ENCODE assay signal across 20 cellular contexts in genomic region chr1:151402764-151403163, GRCh38. TPM values are rescaled to one million over a fixed set of nuclear protein-coding genes. Genes with fewer than 3 reads are reported as not detected.
A peak's percentile ranks its signal among the peaks of the same experiment; 100 is the strongest.
DNase-seq lines count a peak whose midpoint lies in the region; TF ChIP-seq lines count a peak whose summit lies in the region.
"Had no signal": no experiment of that assay in that cellular context is flagged by ENCODE, and none has a peak within 500 bp of the region (broad histone marks: within the 10 kb centered on the region; RNA-seq: fewer than 3 reads in every experiment).

No MANE protein-coding gene starts in this region.

- H3F3A ChIP-seq in smooth muscle cell (ENCODE audit: low read depth), result peaks cover 42% of the 10 kb centered on the region

- H3K9me3 ChIP-seq in mammary epithelial cell (replicated peaks; ENCODE audit: insufficient read depth, low read length) (no peaks in the 10 kb centered on the region), smooth muscle cell (replicated peaks; ENCODE audit: low read depth) (no peaks in the 10 kb centered on the region), prostate gland (no peaks in the 10 kb centered on the region)
- H3K9me3 ChIP-seq: colonic mucosa, uterus had no signal

- H3K36me3 ChIP-seq in mammary epithelial cell (ENCODE audit: insufficient read depth, low read length) (peaks cover 32% of the 10 kb centered on the region), smooth muscle cell (ENCODE audit: low read depth) (no peaks in the 10 kb centered on the region), prostate gland (peaks cover 12 to 25% of the 10 kb centered on the region in 2 donors)
- H3K36me3 ChIP-seq: uterus had no signal

- H3K27me3 Mint-ChIP-seq in MCF 10A (ENCODE audit: insufficient read depth, unreplicated experiment), result no peaks in the 10 kb centered on the region
- H3K27me3 Mint-ChIP-seq in activated CD4-positive, alpha-beta memory T cell treated with anti-CD3 and anti-CD28 coated beads for 36 hours, result no peaks in the 10 kb centered on the region
- H3K27me3 Mint-ChIP-seq: T-cell had no signal

- no peaks in the 10 kb centered on the region for H3K9me3 Mint-ChIP-seq in MCF 10A (ENCODE audit: unreplicated experiment)
- no peaks in the 10 kb centered on the region for H3K9me3 Mint-ChIP-seq in activated CD4-positive, alpha-beta memory T cell treated with anti-CD3 and anti-CD28 coated beads for 36 hours
- H3K9me3 Mint-ChIP-seq: T-cell had no signal

- CTCF ChIA-PET in MCF 10A (lab: Yijun Ruan, JAX), result interaction anchor here (0.6 to 1.4 kb wide), 11 partner anchors 14 to 453 kb away, joined by 3 to 10 read pairs (median 4); no protein-coding TSS in a partner anchor
- CTCF ChIA-PET in mammary epithelial cell (lab: Charles Lee; ENCODE audit: low non-redundant PET), result no interaction called here
- CTCF ChIA-PET in activated CD4-positive, alpha-beta memory T cell treated with anti-CD3 and anti-CD28 coated beads for 36 hours (lab: Charles Lee), result interaction anchor here (0.8 to 2.3 kb wide), 3 partner anchors 10 to 102 kb away, joined by 3 to 10 read pairs (median 3); no protein-coding TSS in a partner anchor

- POLR2A ChIA-PET in MCF 10A (lab: Yijun Ruan, JAX), result interaction anchor here (0.6 to 5.7 kb wide), 12 partner anchors 9 to 121 kb away, joined by 3 to 46 read pairs (median 4); partner anchors contain the start of genes PI4KB, SELENBP1 and ZNF687
- POLR2A ChIA-PET in activated CD4-positive, alpha-beta memory T cell treated with anti-CD3 and anti-CD28 coated beads for 36 hours (lab: Charles Lee), result no interaction called here

- H3K4me1 Mint-ChIP-seq in MCF 10A (ENCODE audit: insufficient read depth, unreplicated experiment), result peaks cover 20% of the 10 kb centered on the region
- H3K4me1 Mint-ChIP-seq in activated CD4-positive, alpha-beta memory T cell treated with anti-CD3 and anti-CD28 coated beads for 36 hours (ENCODE audit: low read depth), result peaks cover 29% of the 10 kb centered on the region

- in situ Hi-C loops in mammary epithelial cell (cut with MboI; ENCODE audit: low sequenced_read_pairs in 2 of 2), result no loop called here

- H3K4me1 ChIP-seq in mammary epithelial cell (ENCODE audit: insufficient read depth, low read length) (peaks cover 13% of the 10 kb centered on the region), smooth muscle cell (ENCODE audit: low read depth) (peaks cover 9% of the 10 kb centered on the region), prostate gland (replicated peaks) (peaks cover 7% of the 10 kb centered on the region)

- H3K27ac ChIP-seq in mammary epithelial cell (ENCODE audit: insufficient read depth, low read depth, low read length) (no peak overlapping the region), smooth muscle cell (ENCODE audit: low read depth) (peak overlapping the region; percentile 89), prostate gland (no peak overlapping the region)
- H3K27ac ChIP-seq: colonic mucosa, uterus had no signal

- H3K9ac ChIP-seq in mammary epithelial cell (ENCODE audit: insufficient read depth, low read length) (no peak overlapping the region), smooth muscle cell (ENCODE audit: low read depth) (no peak overlapping the region)

- no peak for TF ChIP-seq CTCF in MCF 10A (IDR thresholded peaks at IDR 0.05; ENCODE audit: unreplicated experiment)
- TF ChIP-seq CTCF in mammary epithelial cell (conservative IDR thresholded peaks at IDR 0.05 in 1 of 2, IDR thresholded peaks at IDR 0.05 in 1 of 2; ENCODE audit: extremely low read depth in 1 of 2, insufficient read depth in 1 of 2, low read depth in 1 of 2, low read length in 2 of 2), result no peak
- TF ChIP-seq CTCF in smooth muscle cell (IDR thresholded peaks at IDR 0.05; ENCODE audit: borderline replicate concordance, insufficient read depth, poor library complexity, severe bottlenecking), result no peak
- no peak for TF ChIP-seq CTCF in prostate gland (IDR thresholded peaks at IDR 0.05)

- H3K27ac Mint-ChIP-seq in MCF 10A (ENCODE audit: low read depth, unreplicated experiment), result peak overlapping the region; percentile 39
- peak overlapping the region; percentile 6 for H3K27ac Mint-ChIP-seq in activated CD4-positive, alpha-beta memory T cell treated with anti-CD3 and anti-CD28 coated beads for 36 hours

- WGBS in mammary epithelial cell (ENCODE audit: low coverage, missing lambda C conversion rate), result 71% methylated on average over 2 of the region's 2 CpGs
- WGBS in smooth muscle cell (ENCODE audit: low lambda C conversion rate), result 85% methylated on average over 2 of the region's 2 CpGs
- WGBS in prostate gland, result 72% methylated on average over 2 of the region's 2 CpGs

- H3K79me2 ChIP-seq in mammary epithelial cell (ENCODE audit: insufficient read depth, low read length) (peaks cover 27% of the 10 kb centered on the region), smooth muscle cell (ENCODE audit: low read depth) (peaks cover 15% of the 10 kb centered on the region)

- BruUV-seq in MCF 10A (replicated peaks; lab: Mats Ljungman, UMichigan) (no TSS peak), mammary epithelial cell (replicated peaks; lab: Mats Ljungman, UMichigan) (no TSS peak)

- H2AFZ ChIP-seq in mammary epithelial cell (ENCODE audit: low read depth, low read length), result no peak overlapping the region
- H2AFZ ChIP-seq in smooth muscle cell (ENCODE audit: low read depth), result no peak overlapping the region

- DNase-seq in MCF 10A (ENCODE audit: unreplicated experiment) (no peak), mammary epithelial cell (no peak), erythroblast (lab: John Stamatoyannopoulos, UW) (no peak), smooth muscle cell (lab: John Stamatoyannopoulos, UW; ENCODE audit: unreplicated experiment) (no peak), prostate gland (ENCODE audit: low spot score) (no peak), NCI-H446 (lab: John Stamatoyannopoulos, UW) (no peak), COR-L47 (lab: John Stamatoyannopoulos, UW) (no peak)
- no peak for DNase-seq in activated CD4-positive, alpha-beta memory T cell treated with anti-CD3 and anti-CD28 coated beads for 36 hours
- DNase-seq: activated gamma-delta T cell treated with Interleukin-2 at 50 U/mL for 16 hours; colonic mucosa; foreskin melanocyte; KG1; midbrain; NCI-H1048; NCI-H2081 treated with DMSO at 0.1 percent for 48 hours; NCI-H526 treated with DMSO at 0.1 percent for 48 hours; Right ventricle myocardium superior; stimulated activated CD4-positive, alpha-beta T cell treated with anti-CD3 and anti-CD28 coated beads, Interleukin-2, amount 100 ng/mL, for 24 hours; T-cell; uterus had no signal

- no peaks in the 10 kb centered on the region for H4K20me1 ChIP-seq in mammary epithelial cell (ENCODE audit: insufficient read depth, low read length)
- H4K20me1 ChIP-seq in smooth muscle cell (ENCODE audit: low read depth), result peaks cover 29% of the 10 kb centered on the region

- H3K27me3 ChIP-seq in mammary epithelial cell (ENCODE audit: insufficient read depth, low read length), result no peaks in the 10 kb centered on the region
- no peaks in the 10 kb centered on the region for H3K27me3 ChIP-seq in smooth muscle cell (ENCODE audit: low read depth)
- H3K27me3 ChIP-seq in prostate gland (replicated peaks; ENCODE audit: insufficient read depth), result no peaks in the 10 kb centered on the region
- H3K27me3 ChIP-seq: colonic mucosa, uterus had no signal

- TF ChIP-seq POLR2A in erythroblast (IDR thresholded peaks at IDR 0.05; ENCODE audit: low read length) (peak; percentile 10), prostate gland (IDR thresholded peaks at IDR 0.05) (no peak)

- H3K4me3 ChIP-seq in mammary epithelial cell (replicated peaks in 1 of 3; ENCODE audit: insufficient read depth in 1 of 3, low read depth in 2 of 3, low read length in 3 of 3) (no peak overlapping the region), smooth muscle cell (no peak overlapping the region), prostate gland (no peak overlapping the region)
- H3K4me3 ChIP-seq: colonic mucosa, uterus had no signal

- no peak overlapping the region for H3K4me3 Mint-ChIP-seq in MCF 10A (ENCODE audit: unreplicated experiment)
- H3K4me3 Mint-ChIP-seq in activated CD4-positive, alpha-beta memory T cell treated with anti-CD3 and anti-CD28 coated beads for 36 hours, result no peak overlapping the region

- dilution Hi-C loops in mammary epithelial cell (cut with HindIII; ENCODE audit: low sequenced_read_pairs), result loop anchor here (10.0 kb wide), 1 partner anchor 48 kb away; no protein-coding TSS in a partner anchor

- no peak overlapping the region for H3K4me2 ChIP-seq in mammary epithelial cell (ENCODE audit: insufficient read depth, low read depth, low read length)
- no peak overlapping the region for H3K4me2 ChIP-seq in smooth muscle cell

- peaks cover 86% of the 10 kb centered on the region for H3K36me3 Mint-ChIP-seq in MCF 10A (ENCODE audit: insufficient read depth, unreplicated experiment)
- peaks cover 51% of the 10 kb centered on the region for H3K36me3 Mint-ChIP-seq in activated CD4-positive, alpha-beta memory T cell treated with anti-CD3 and anti-CD28 coated beads for 36 hours

- intact Hi-C loops in MCF 10A (cut with micrococcal nuclease), result no loop called here
- intact Hi-C loops in mammary epithelial cell (cut with micrococcal nuclease), result no loop called here
- intact Hi-C loops in activated CD4-positive, alpha-beta memory T cell treated with anti-CD3 and anti-CD28 coated beads for 36 hours (cut with micrococcal nuclease), result no loop called here
- intact Hi-C loops in prostate gland (cut with DNase I), result loop anchor here (5.0 kb wide), 1 partner anchor 120 kb away; the partner anchor contains the start of gene ZNF687

RNA-seq across cellular contexts. Expression of gene PSMB4, which starts 3.4 kb away (rescaled TPM):
- total RNA-seq in MCF 10A (2022), result 281 and 320 TPM in 2 replicates
- 100 to 1,000 TPM; 239 to 352 TPM for total RNA-seq in mammary epithelial cell
- polyA plus RNA-seq in mammary epithelial cell, result 412 TPM
- 418 TPM for polyA minus RNA-seq in mammary epithelial cell
- total RNA-seq in activated CD4-positive, alpha-beta memory T cell treated with anti-CD3 and anti-CD28 coated beads for 36 hours, result 100 to 1,000 TPM; 352 to 355 TPM
- 308 and 316 TPM in 2 replicates for total RNA-seq in smooth muscle cell
- 88.6 and 94.1 TPM in 2 replicates for polyA plus RNA-seq in smooth muscle cell
- total RNA-seq in prostate gland, result 100 to 1,000 TPM; 229 to 275 TPM

RNA-seq across cellular contexts. Expression of gene SELENBP1, which starts 30.3 kb away (rescaled TPM):
- total RNA-seq in MCF 10A (2022) (8.2 and 11.6 TPM in 2 replicates), mammary epithelial cell (1 to 10 TPM in 1 of 2 donors, not detected in 1; 2.8 TPM), smooth muscle cell (22.0 and 26.7 TPM in 2 replicates), prostate gland (100 to 1,000 TPM; 104 to 108 TPM)
- polyA plus RNA-seq in mammary epithelial cell (not detected), smooth muscle cell (28.8 and 40.2 TPM in 2 replicates)
- not detected for polyA minus RNA-seq in mammary epithelial cell
- not detected for total RNA-seq in activated CD4-positive, alpha-beta memory T cell treated with anti-CD3 and anti-CD28 coated beads for 36 hours

RNA-seq across cellular contexts. Expression of gene RFX5, which starts 55.7 kb away (rescaled TPM):
- total RNA-seq in MCF 10A (2022) (19.2 and 26.5 TPM in 2 replicates), mammary epithelial cell (10 to 100 TPM; 45.5 to 45.9 TPM), smooth muscle cell (22.7 and 53.0 TPM in 2 replicates), prostate gland (10 to 100 TPM; 25.5 to 27.2 TPM)
- polyA plus RNA-seq in mammary epithelial cell (28.5 TPM), smooth muscle cell (12.4 and 16.3 TPM in 2 replicates)
- polyA minus RNA-seq in mammary epithelial cell, result 33.7 TPM
- total RNA-seq in activated CD4-positive, alpha-beta memory T cell treated with anti-CD3 and anti-CD28 coated beads for 36 hours, result 10 to 100 TPM; 64.7 to 68.7 TPM

RNA-seq across cellular contexts. Expression of gene POGZ, which starts 56.5 kb away (rescaled TPM):
- total RNA-seq in MCF 10A (2022) (92.1 and 92.2 TPM in 2 replicates), mammary epithelial cell (10 to 100 TPM; 28.0 to 48.1 TPM), smooth muscle cell (40.9 and 47.0 TPM in 2 replicates), prostate gland (100 to 1,000 TPM in 1 of 2 donors, 10 to 100 TPM in 1; 34.5 to 126 TPM)
- polyA plus RNA-seq in mammary epithelial cell (18.2 TPM), smooth muscle cell (20.5 and 24.8 TPM in 2 replicates)
- 41.7 TPM for polyA minus RNA-seq in mammary epithelial cell
- 10 to 100 TPM; 73.7 to 76.3 TPM for total RNA-seq in activated CD4-positive, alpha-beta memory T cell treated with anti-CD3 and anti-CD28 coated beads for 36 hours
